In the genomic region with DNA sequence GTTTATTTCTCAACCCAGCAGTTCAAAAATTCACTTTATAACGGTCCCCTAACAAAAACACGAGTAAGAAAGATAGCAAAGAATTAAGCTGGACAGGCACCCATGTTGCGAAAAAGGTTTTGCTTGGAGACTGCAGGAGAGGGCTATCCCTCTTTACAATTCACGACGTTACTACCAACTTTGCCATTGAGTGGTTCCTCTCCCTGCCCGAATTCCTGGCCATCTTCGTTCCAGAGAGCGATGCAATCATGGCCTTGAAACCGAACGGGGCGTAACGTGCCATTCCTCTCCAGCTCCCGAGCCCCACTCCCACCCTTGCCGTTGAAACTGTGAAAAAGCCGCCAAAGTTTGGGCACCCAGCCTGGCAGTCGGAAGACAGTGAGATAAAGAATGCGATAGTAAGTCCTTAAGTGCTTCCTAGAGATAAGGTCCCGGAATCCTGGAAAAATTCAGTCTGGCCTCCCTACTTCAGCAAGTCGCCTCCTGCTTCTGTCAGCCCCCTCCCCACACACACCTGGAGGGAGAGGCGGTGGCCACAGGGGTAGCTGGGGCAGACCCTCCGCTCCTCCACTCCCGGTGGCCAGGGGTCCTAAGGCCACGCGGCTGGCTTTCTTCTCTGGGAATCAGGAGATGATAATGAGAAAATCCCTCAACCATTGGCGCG, we compare ENCODE assay signal across 12 cellular contexts.
DNase-seq lines count a peak whose midpoint lies in the region; ATAC-seq and TF ChIP-seq lines count a peak whose summit lies in the region.
"Had no signal": no experiment of that assay in that cellular context is flagged by ENCODE, and none has a peak within 500 bp of the region (broad histone marks: within the 10 kb centered on the region; RNA-seq: fewer than 3 reads in every experiment).

No MANE protein-coding gene starts in this region.

- H3K4me1 Mint-ChIP-seq in GM23338 = peaks cover 32% of the 10 kb centered on the region

- H3K9me3 Mint-ChIP-seq in GM23338 = peaks cover 3% of the 10 kb centered on the region; the same call in 2 of the 3 replicates

- H3F3A ChIP-seq in GM23338 (replicated peaks; ENCODE audit: low read depth) = 0 out of 2 replicates have a peak, but pooled peaks cover 5% of the 10 kb centered on the region

- H2AFZ ChIP-seq in GM23338 = peak overlapping the region; percentile 53; the same call in 1 of the 2 replicates

- intact Hi-C loops in spleen (cut with DNase I; ENCODE audit: low total_unique reads) = no loop called here

- H3K4me3 Mint-ChIP-seq in GM23338 = peak overlapping the region; percentile 80

- peak overlapping the region; percentile 53 for H3K4me3 ChIP-seq in GM23338
- peak overlapping the region in 5 of 8 donors; percentile 4 to 51 (median 12) for H3K4me3 ChIP-seq in spleen

- H3K27ac ChIP-seq in GM23338 (ENCODE audit: low read depth) (no peak overlapping the region), spleen (no peak overlapping the region)
- H3K27ac ChIP-seq: VCaP had no signal

- peak overlapping the region; percentile 80 for H3K4me2 ChIP-seq in GM23338

- no peaks in the 10 kb centered on the region for H3K9me3 ChIP-seq in spleen

- H3K9me2 ChIP-seq in GM23338 (ENCODE audit: insufficient read depth) = no peaks in the 10 kb centered on the region

- no peak for TF ChIP-seq POLR2A in spleen (IDR thresholded peaks at IDR 0.05)

- ATAC-seq in GM23338 (peak; percentile 18), HG03175 (IDR thresholded peaks at IDR 0.05; ENCODE audit: unreplicated experiment) (no peak)
- ATAC-seq in stimulated activated naive CD8-positive, alpha-beta T cell treated with anti-CD3 and anti-CD28 coated beads, Interleukin-15, Interleukin-2, amounts not matched to agents 100 U/mL and 50 U/mL, for 24 hours = no peak
- ATAC-seq: HCT116 had no signal

- H3K27me3 ChIP-seq in GM23338 (ENCODE audit: insufficient read depth) (peaks cover 87% of the 10 kb centered on the region), spleen (replicated peaks in 1 of 7) (peaks cover 12 to 88% (median 64%) of the 10 kb centered on the region in 7 donors)

- DNase-seq in GM23338 (ENCODE audit: low spot score) = peak; percentile 50
- peak; percentile 32 for DNase-seq in astrocyte of the hippocampus (ENCODE audit: low read depth, low spot score)
- peak; percentile 38 for DNase-seq in iPS-NIHi7 (ENCODE audit: extremely low spot score)
- no peak for DNase-seq in spleen
- no peak for DNase-seq in NCI-H524 (lab: John Stamatoyannopoulos, UW)
- no peak for DNase-seq in activated CD4-positive, alpha-beta T cell treated with anti-CD3 and anti-CD28 coated beads, Interleukin-2, amount 50 U/mL, for 48 hours
- no peak for DNase-seq in stimulated activated naive CD8-positive, alpha-beta T cell treated with anti-CD3 and anti-CD28 coated beads, Interleukin-15, Interleukin-2, amounts not matched to agents 100 U/mL and 50 U/mL, for 24 hours
- DNase-seq: NCI-H748 treated with DMSO at 0.1 percent for 48 hours; stimulated activated CD4-positive, alpha-beta T cell treated with anti-CD3 and anti-CD28 coated beads, Interleukin-4, amount 100 ng/mL, for 1 hour had no signal

- H3K36me3 Mint-ChIP-seq in GM23338 (ENCODE audit: low read depth) = no peaks in the 10 kb centered on the region

- H3K4me1 ChIP-seq in GM23338 (ENCODE audit: insufficient read depth) (peaks cover 43% of the 10 kb centered on the region), spleen (peaks cover 17 to 46% (median 35%) of the 10 kb centered on the region in 6 donors)

- peaks cover 11% of the 10 kb centered on the region; the same call in 1 of the 2 replicates for H4K20me1 ChIP-seq in GM23338 (replicated peaks; ENCODE audit: insufficient read depth)

- H3K27ac Mint-ChIP-seq in GM23338 = no peak overlapping the region

- H3K79me2 ChIP-seq in GM23338 (replicated peaks; ENCODE audit: insufficient read depth) = no peaks in the 10 kb centered on the region

- H3K36me3 ChIP-seq in GM23338 (ENCODE audit: insufficient read depth) = no peaks in the 10 kb centered on the region
- H3K36me3 ChIP-seq in spleen = no peaks in the 10 kb centered on the region

- WGBS in spleen, 5 donors = 8 to 19% (median 11%) methylated on average over 26 of the region's 26 CpGs

- TF ChIP-seq CTCF in GM23338 (conservative IDR thresholded peaks at IDR 0.05; ENCODE audit: low read depth in 2 of 2) (no peak), spleen (IDR thresholded peaks at IDR 0.05 in 8 of 11, conservative IDR thresholded peaks at IDR 0.05 in 3 of 11) (no peak)

- H3K27me3 Mint-ChIP-seq in GM23338 (ENCODE audit: insufficient read depth, low read depth, poor library complexity) = peaks cover 70% of the 10 kb centered on the region

TF ChIP-seq in GM23338, 12 proteins besides CTCF, POLR2A, EP300 and RAD21:
- TF ChIP-seq NANOG (IDR thresholded peaks at IDR 0.05; ENCODE audit: borderline replicate concordance) (no peak), JUNB (IDR thresholded peaks at IDR 0.05; ENCODE audit: unreplicated experiment) (no peak), ZNF331 (CRISPR knock-in tag; IDR thresholded peaks at IDR 0.05; ENCODE audit: low read depth) (no peak), ZNF114 (CRISPR knock-in tag; IDR thresholded peaks at IDR 0.05) (no peak), EZH2phosphoT487 (IDR thresholded peaks at IDR 0.05; ENCODE audit: unreplicated experiment) (no peak), EZH2 (IDR thresholded peaks at IDR 0.05; ENCODE audit: low read depth, unreplicated experiment) (peak; percentile 43)
- TF ChIP-seq, protein P1, sequence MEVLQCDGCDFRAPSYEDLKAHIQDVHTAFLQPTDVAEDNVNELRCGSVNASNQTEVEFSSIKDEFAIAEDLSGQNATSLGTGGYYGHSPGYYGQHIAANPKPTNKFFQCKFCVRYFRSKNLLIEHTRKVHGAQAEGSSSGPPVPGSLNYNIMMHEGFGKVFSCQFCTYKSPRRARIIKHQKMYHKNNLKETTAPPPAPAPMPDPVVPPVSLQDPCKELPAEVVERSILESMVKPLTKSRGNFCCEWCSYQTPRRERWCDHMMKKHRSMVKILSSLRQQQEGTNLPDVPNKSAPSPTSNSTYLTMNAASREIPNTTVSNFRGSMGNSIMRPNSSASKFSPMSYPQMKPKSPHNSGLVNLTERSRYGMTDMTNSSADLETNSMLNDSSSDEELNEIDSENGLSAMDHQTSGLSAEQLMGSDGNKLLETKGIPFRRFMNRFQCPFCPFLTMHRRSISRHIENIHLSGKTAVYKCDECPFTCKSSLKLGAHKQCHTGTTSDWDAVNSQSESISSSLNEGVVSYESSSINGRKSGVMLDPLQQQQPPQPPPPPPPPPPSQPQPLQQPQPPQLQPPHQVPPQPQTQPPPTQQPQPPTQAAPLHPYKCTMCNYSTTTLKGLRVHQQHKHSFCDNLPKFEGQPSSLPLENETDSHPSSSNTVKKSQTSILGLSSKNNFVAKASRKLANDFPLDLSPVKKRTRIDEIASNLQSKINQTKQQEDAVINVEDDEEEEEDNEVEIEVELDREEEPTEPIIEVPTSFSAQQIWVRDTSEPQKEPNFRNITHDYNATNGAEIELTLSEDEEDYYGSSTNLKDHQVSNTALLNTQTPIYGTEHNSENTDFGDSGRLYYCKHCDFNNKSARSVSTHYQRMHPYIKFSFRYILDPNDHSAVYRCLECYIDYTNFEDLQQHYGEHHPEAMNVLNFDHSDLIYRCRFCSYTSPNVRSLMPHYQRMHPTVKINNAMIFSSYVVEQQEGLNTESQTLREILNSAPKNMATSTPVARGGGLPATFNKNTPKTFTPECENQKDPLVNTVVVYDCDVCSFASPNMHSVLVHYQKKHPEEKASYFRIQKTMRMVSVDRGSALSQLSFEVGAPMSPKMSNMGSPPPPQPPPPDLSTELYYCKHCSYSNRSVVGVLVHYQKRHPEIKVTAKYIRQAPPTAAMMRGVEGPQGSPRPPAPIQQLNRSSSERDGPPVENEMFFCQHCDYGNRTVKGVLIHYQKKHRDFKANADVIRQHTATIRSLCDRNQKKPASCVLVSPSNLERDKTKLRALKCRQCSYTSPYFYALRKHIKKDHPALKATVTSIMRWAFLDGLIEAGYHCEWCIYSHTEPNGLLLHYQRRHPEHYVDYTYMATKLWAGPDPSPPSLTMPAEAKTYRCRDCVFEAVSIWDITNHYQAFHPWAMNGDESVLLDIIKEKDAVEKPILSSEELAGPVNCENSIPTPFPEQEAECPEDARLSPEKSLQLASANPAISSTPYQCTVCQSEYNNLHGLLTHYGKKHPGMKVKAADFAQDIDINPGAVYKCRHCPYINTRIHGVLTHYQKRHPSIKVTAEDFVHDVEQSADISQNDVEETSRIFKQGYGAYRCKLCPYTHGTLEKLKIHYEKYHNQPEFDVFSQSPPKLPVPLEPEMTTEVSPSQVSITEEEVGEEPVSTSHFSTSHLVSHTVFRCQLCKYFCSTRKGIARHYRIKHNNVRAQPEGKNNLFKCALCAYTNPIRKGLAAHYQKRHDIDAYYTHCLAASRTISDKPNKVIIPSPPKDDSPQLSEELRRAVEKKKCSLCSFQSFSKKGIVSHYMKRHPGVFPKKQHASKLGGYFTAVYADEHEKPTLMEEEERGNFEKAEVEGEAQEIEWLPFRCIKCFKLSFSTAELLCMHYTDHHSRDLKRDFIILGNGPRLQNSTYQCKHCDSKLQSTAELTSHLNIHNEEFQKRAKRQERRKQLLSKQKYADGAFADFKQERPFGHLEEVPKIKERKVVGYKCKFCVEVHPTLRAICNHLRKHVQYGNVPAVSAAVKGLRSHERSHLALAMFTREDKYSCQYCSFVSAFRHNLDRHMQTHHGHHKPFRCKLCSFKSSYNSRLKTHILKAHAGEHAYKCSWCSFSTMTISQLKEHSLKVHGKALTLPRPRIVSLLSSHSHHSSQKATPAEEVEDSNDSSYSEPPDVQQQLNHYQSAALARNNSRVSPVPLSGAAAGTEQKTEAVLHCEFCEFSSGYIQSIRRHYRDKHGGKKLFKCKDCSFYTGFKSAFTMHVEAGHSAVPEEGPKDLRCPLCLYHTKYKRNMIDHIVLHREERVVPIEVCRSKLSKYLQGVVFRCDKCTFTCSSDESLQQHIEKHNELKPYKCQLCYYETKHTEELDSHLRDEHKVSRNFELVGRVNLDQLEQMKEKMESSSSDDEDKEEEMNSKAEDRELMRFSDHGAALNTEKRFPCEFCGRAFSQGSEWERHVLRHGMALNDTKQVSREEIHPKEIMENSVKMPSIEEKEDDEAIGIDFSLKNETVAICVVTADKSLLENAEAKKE (CRISPR knock-in tag; IDR thresholded peaks at IDR 0.05) = no peak
- TF ChIP-seq, protein P2, sequence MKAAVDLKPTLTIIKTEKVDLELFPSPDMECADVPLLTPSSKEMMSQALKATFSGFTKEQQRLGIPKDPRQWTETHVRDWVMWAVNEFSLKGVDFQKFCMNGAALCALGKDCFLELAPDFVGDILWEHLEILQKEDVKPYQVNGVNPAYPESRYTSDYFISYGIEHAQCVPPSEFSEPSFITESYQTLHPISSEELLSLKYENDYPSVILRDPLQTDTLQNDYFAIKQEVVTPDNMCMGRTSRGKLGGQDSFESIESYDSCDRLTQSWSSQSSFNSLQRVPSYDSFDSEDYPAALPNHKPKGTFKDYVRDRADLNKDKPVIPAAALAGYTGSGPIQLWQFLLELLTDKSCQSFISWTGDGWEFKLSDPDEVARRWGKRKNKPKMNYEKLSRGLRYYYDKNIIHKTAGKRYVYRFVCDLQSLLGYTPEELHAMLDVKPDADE (IDR thresholded peaks at IDR 0.05) = no peak

Comparison
In these comparisons a context has a peak if more than half of its experiments do, and no peak if none do; other contexts are left out.
1. DNase-seq: peak in GM23338 (single experiment), astrocyte of the hippocampus (single experiment) and iPS-NIHi7 (single experiment); none in spleen (single experiment), NCI-H524 (0 of 2), activated CD4-positive, alpha-beta T cell treated with anti-CD3 and anti-CD28 coated beads, Interleukin-2, amount 50 U/mL, for 48 hours (0 of 2) and stimulated activated naive CD8-positive, alpha-beta T cell treated with anti-CD3 and anti-CD28 coated beads, Interleukin-15, Interleukin-2, amounts not matched to agents 100 U/mL and 50 U/mL, for 24 hours (single experiment).